1 cellular context compared by ENCODE assay signal in genomic region chr16:30141750-30142149, GRCh38.
A peak's percentile ranks its signal among the peaks of the same experiment; 100 is the strongest.
TF ChIP-seq lines count a peak whose summit lies in the region.

No MANE protein-coding gene starts in this region.

TF ChIP-seq in HepG2, 621 proteins besides CTCF, POLR2A, EP300 and RAD21 (continues in another document):
- TF ChIP-seq ZUFSP (CRISPR knock-in tag; IDR thresholded peaks at IDR 0.05; ENCODE audit: borderline replicate concordance): no peak
- TF ChIP-seq MBD4 (IDR thresholded peaks at IDR 0.05; ENCODE audit: borderline replicate concordance, low read length): no peak
- no peak for TF ChIP-seq TCF7 (IDR thresholded peaks at IDR 0.05; ENCODE audit: low read depth)
- TF ChIP-seq ATM (IDR thresholded peaks at IDR 0.05; ENCODE audit: borderline replicate concordance): no peak
- peak; percentile 27; the same call in 1 of the 2 replicates for TF ChIP-seq CEBPB (IDR thresholded peaks at IDR 0.05; ENCODE audit: borderline replicate concordance, low read depth, low read length)
- TF ChIP-seq NR0B2 (CRISPR knock-in tag; IDR thresholded peaks at IDR 0.05): no peak
- TF ChIP-seq ZMYM3 (CRISPR knock-in tag; IDR thresholded peaks at IDR 0.05): peak; percentile 8; the same call in 1 of the 2 replicates
- TF ChIP-seq ZNF770 (CRISPR knock-in tag; IDR thresholded peaks at IDR 0.05): no peak
- no peak for TF ChIP-seq PBX2 (CRISPR knock-in tag; IDR thresholded peaks at IDR 0.05)
- no peak for TF ChIP-seq IRX3 (CRISPR knock-in tag; IDR thresholded peaks at IDR 0.05; ENCODE audit: borderline replicate concordance, low read depth)
- TF ChIP-seq IKZF1 (IDR thresholded peaks at IDR 0.05): no peak
- no peak for TF ChIP-seq ZNF264 (CRISPR knock-in tag; IDR thresholded peaks at IDR 0.05)
- TF ChIP-seq ZNF20 (CRISPR knock-in tag; IDR thresholded peaks at IDR 0.05): no peak
- TF ChIP-seq ATAD3A (CRISPR knock-in tag; IDR thresholded peaks at IDR 0.05): no peak
- TF ChIP-seq ELK4 (CRISPR knock-in tag; IDR thresholded peaks at IDR 0.05; ENCODE audit: borderline replicate concordance): no peak
- TF ChIP-seq KAT7 (CRISPR knock-in tag; IDR thresholded peaks at IDR 0.05; ENCODE audit: borderline replicate concordance): 0 out of 2 replicates have a peak, but pooled peaks have one; percentile 9
- TF ChIP-seq FUBP1 (CRISPR knock-in tag; IDR thresholded peaks at IDR 0.05; ENCODE audit: borderline replicate concordance): no peak
- TF ChIP-seq FOXP4 (CRISPR knock-in tag; IDR thresholded peaks at IDR 0.05): no peak
- 0 out of 2 replicates have a peak, but pooled peaks have one; percentile 41 for TF ChIP-seq ERF (CRISPR knock-in tag; IDR thresholded peaks at IDR 0.05)
- TF ChIP-seq ZNF121 (CRISPR knock-in tag; IDR thresholded peaks at IDR 0.05): no peak
- TF ChIP-seq CHCHD3 (CRISPR knock-in tag; IDR thresholded peaks at IDR 0.05): no peak
- no peak for TF ChIP-seq ZNF724P (CRISPR knock-in tag; IDR thresholded peaks at IDR 0.05; ENCODE audit: borderline replicate concordance)
- no peak for TF ChIP-seq PHF21A (CRISPR knock-in tag; IDR thresholded peaks at IDR 0.05)
- TF ChIP-seq ZNF235 (CRISPR knock-in tag; IDR thresholded peaks at IDR 0.05; ENCODE audit: borderline replicate concordance): no peak
- peak; percentile 55; the same call in 1 of the 2 replicates for TF ChIP-seq PAXIP1 (CRISPR knock-in tag; conservative IDR thresholded peaks at IDR 0.05)
- no peak for TF ChIP-seq GPN1 (CRISPR knock-in tag; IDR thresholded peaks at IDR 0.05; ENCODE audit: borderline replicate concordance)
- TF ChIP-seq ELF1 (CRISPR knock-in tag; IDR thresholded peaks at IDR 0.05): no peak
- no peak for TF ChIP-seq PRMT3 (CRISPR knock-in tag; IDR thresholded peaks at IDR 0.05; ENCODE audit: borderline replicate concordance, low read depth)
- no peak for TF ChIP-seq ZNF879 (CRISPR knock-in tag; IDR thresholded peaks at IDR 0.05)
- no peak for TF ChIP-seq POLR2G (IDR thresholded peaks at IDR 0.05; ENCODE audit: low read depth, low read length)
- no peak for TF ChIP-seq THAP9 (CRISPR knock-in tag; IDR thresholded peaks at IDR 0.05; ENCODE audit: borderline replicate concordance)
- TF ChIP-seq ISX (CRISPR knock-in tag; conservative IDR thresholded peaks at IDR 0.05): no peak
- no peak for TF ChIP-seq ZBTB37 (CRISPR knock-in tag; IDR thresholded peaks at IDR 0.05)
